Comparison of ENCODE assay signal across 10 cellular contexts in genomic region chr16:88768041-88768876, GRCh38. TPM values are rescaled to one million over a fixed set of nuclear protein-coding genes. Genes with fewer than 3 reads are reported as not detected.
DNase-seq lines count a peak whose midpoint lies in the region; ATAC-seq, FAIRE-seq and TF ChIP-seq lines count a peak whose summit lies in the region.
"Had no signal": no experiment of that assay in that cellular context is flagged by ENCODE, and none has a peak within 500 bp of the region (broad histone marks: within the 10 kb centered on the region; RNA-seq: fewer than 3 reads in every experiment).

No MANE protein-coding gene starts in this region.

- ATAC-seq in GM21390 (IDR thresholded peaks at IDR 0.05; ENCODE audit: unreplicated experiment) (no peak), GM21723 (IDR thresholded peaks at IDR 0.05; ENCODE audit: unreplicated experiment) (no peak)

- H3K9me3 ChIP-seq in HAP-1, result no peaks in the 10 kb centered on the region

- in situ Hi-C loops in HAP-1 (cut with MboI; ENCODE audit: low sequenced_read_pairs), result no loop called here

- H3K27me3 ChIP-seq in HAP-1 (ENCODE audit: low read depth), result no peaks in the 10 kb centered on the region

- peaks cover 9% of the 10 kb centered on the region for H3K36me3 ChIP-seq in HAP-1 (replicated peaks)

- TF ChIP-seq CTCF in fibroblast of villous mesenchyme (IDR thresholded peaks at IDR 0.05; ENCODE audit: insufficient read depth, low read depth, low read length), result no peak

- H3K4me3 ChIP-seq in fibroblast of villous mesenchyme (ENCODE audit: low read depth, low read length) (peak overlapping the region; percentile 29), HAP-1 (no peak overlapping the region)

- peak; percentile 33 for DNase-seq in COLO668 (lab: John Stamatoyannopoulos, UW; ENCODE audit: unreplicated experiment)
- DNase-seq in RCC 7860 (ENCODE audit: low spot score), result peak; percentile 10
- peak; percentile 81 for DNase-seq in fibroblast of villous mesenchyme (ENCODE audit: low read depth)
- peak; percentile 36 for DNase-seq in renal cortical epithelial cell (ENCODE audit: low read depth)
- no peak for DNase-seq in HAP-1 (ENCODE audit: low spot score in 2 of 2)
- DNase-seq in activated T-cell treated with anti-CD3 and anti-CD28 coated beads, Interleukin-2, amount 50 U/mL, for 48 hours, result no peak
- DNase-seq: foreskin melanocyte, NCI-H2029 had no signal

- H3K4me1 ChIP-seq in HAP-1, result peaks cover 21% of the 10 kb centered on the region

- no peak for FAIRE-seq in RCC 7860 (lab: Jason Lieb, UNC)

RNA-seq across cellular contexts. Expression of gene PIEZO1, which starts 16.8 kb away (rescaled TPM):
- total RNA-seq in fibroblast of villous mesenchyme (196 and 197 TPM in 2 replicates), renal cortical epithelial cell (147 and 282 TPM in 2 replicates)

RNA-seq across cellular contexts. Expression of gene CDT1, which starts 35.3 kb away (rescaled TPM):
- total RNA-seq in fibroblast of villous mesenchyme (7.8 and 12.6 TPM in 2 replicates), renal cortical epithelial cell (1.1 and 7.6 TPM in 2 replicates)

RNA-seq across cellular contexts. Expression of gene APRT, which starts 43.5 kb away (rescaled TPM):
- total RNA-seq in fibroblast of villous mesenchyme (39.7 and 46.1 TPM in 2 replicates), renal cortical epithelial cell (55.4 and 98.3 TPM in 2 replicates)

Comparison
In these comparisons a context has a peak if more than half of its experiments do, and no peak if none do; other contexts are left out.
1. DNase-seq: peak in COLO668 (single experiment), RCC 7860 (single experiment), fibroblast of villous mesenchyme (single experiment) and renal cortical epithelial cell (single experiment); none in HAP-1 (0 of 2) and activated T-cell treated with anti-CD3 and anti-CD28 coated beads, Interleukin-2, amount 50 U/mL, for 48 hours (0 of 2).